16 cellular contexts compared by ENCODE assay signal in the genomic region with DNA sequence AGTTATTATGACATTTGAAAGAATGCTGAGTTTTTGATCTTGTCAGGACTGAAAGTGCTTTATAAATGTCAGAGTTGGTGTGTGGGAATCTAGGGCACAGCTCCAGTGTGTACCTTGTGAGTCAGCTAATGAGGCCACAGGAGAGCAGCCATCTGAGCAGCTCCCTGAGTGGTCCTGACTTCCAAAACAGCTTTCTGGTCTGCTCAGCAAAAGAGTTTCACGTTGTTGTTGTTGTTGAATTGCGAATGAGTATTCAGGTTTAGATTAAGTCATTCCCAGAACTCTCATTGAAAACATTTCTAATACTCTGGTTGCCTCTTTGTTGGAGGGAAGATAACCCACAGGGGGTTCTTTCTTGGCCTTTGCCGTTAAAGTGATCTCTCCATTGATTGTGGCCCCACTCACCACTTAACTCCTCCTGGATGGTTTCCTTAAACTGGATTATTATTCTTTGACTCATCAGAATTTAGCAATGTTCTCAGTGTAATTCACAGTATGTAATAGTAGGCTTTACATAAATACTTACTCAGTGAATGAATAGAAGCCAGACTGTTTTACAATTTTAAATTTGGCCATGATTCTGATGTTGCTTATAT.
DNase-seq lines count a peak whose midpoint lies in the region; ATAC-seq and TF ChIP-seq lines count a peak whose summit lies in the region.
"Had no signal": no experiment of that assay in that cellular context is flagged by ENCODE, and none has a peak within 500 bp of the region (broad histone marks: within the 10 kb centered on the region; RNA-seq: fewer than 3 reads in every experiment).

No MANE protein-coding gene starts in this region.

- H3K27me3 ChIP-seq in AG04450 (ENCODE audit: control insufficient read depth, insufficient read depth, low read length) = no peaks in the 10 kb centered on the region
- H3K27me3 ChIP-seq: breast epithelium, SJCRH30, vagina had no signal

- DNase-seq in AG04450 (ENCODE audit: low read depth, low spot score) (peak; percentile 8), HT1080 (ENCODE audit: low read depth) (peak; percentile 65), cardiac fibroblast (ENCODE audit: low read depth in 2 of 2) (peak; percentile 24 to 43), left lobe of liver (ENCODE audit: low spot score) (no peak), NCI-H526 (lab: John Stamatoyannopoulos, UW) (no peak), Kasumi-1 (lab: John Stamatoyannopoulos, UW) (no peak), NCI-H1105 treated with DMSO at 0.1 percent for 48 hours (lab: John Stamatoyannopoulos, UW) (no peak)
- DNase-seq in effector CD4-positive, alpha-beta T cell = no peak
- DNase-seq: activated CD4-positive, alpha-beta T cell treated with anti-CD3 and anti-CD28 coated beads for 1 hour; C1 segment of cervical spinal cord; erythroblast; islet precursor cell; NCI-H510A; SJCRH30 had no signal

- TF ChIP-seq CTCF in AG04450 (IDR thresholded peaks at IDR 0.05; ENCODE audit: low read depth, low read length) (no peak), cardiac fibroblast (IDR thresholded peaks at IDR 0.05; ENCODE audit: low read depth, low read length) (no peak)

- CTCF ChIA-PET in AG04450 (lab: Charles Lee) = no interaction called here

- no peak overlapping the region for H3K27ac ChIP-seq in AG04450 (ENCODE audit: low read depth, low read length)
- H3K27ac ChIP-seq: breast epithelium, SJCRH30, vagina had no signal

- no peaks in the 10 kb centered on the region for H3K9me3 ChIP-seq in AG04450 (ENCODE audit: control insufficient read depth, insufficient read depth, low read length)
- H3K9me3 ChIP-seq: breast epithelium, SJCRH30, vagina had no signal

- peak; percentile 52 for ATAC-seq in left lobe of liver

- POLR2A ChIA-PET in AG04450 (lab: Yijun Ruan, JAX) = interaction anchor here (1.2 kb wide), 1 partner anchor 166 kb away, joined by 3 read pairs; no protein-coding TSS in a partner anchor

- H3K4me3 ChIP-seq in AG04450 (ENCODE audit: low read depth, low read length) (no peak overlapping the region), cardiac fibroblast (replicated peaks in 1 of 2; ENCODE audit: low read depth in 2 of 2, low read length in 2 of 2) (no peak overlapping the region)
- H3K4me3 ChIP-seq: breast epithelium, SJCRH30, vagina had no signal

Comparison
In these comparisons a context has a peak if more than half of its experiments do, and no peak if none do; other contexts are left out.
1. DNase-seq: peak in AG04450 (single experiment), HT1080 (single experiment) and cardiac fibroblast (2 of 2); none in left lobe of liver (single experiment), effector CD4-positive, alpha-beta T cell (single experiment), NCI-H526 (0 of 2), Kasumi-1 (0 of 2) and NCI-H1105 treated with DMSO at 0.1 percent for 48 hours (single experiment).